In the genomic region with DNA sequence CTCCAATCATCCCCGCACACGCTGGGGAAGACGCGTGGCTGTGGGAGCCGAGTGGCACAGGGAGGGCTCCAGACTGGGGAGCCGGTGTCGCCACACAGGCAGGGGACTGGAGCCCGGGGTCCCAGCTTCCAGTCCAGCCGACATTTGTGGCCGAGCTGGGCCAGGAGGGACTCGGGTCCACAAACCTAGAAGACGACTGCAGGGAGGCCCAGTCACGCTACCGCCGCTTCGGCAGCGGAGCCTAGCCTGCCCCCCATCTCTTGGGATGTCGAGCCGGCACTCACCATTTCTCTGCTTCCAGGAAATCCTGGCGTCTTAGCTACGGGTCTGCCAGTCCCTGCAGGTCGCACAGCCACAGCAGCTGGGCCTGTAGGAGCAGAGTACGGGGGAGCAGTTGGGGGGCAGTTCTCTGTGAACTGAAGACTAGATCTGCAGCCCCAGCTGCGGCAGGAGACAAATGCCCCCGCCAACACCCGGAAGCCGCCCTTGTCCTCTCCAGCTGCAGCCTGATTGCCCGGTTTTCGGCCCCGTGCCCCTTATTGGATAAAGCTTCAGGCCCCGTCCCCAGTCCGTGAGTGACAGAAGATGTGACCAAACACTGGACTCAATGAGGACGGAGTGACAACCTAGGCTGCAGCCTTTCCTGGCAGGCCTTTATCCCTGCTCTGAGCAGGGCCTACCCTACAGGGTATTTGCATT, we compare ENCODE assay signal across 1 cellular context.
TF ChIP-seq lines count a peak whose summit lies in the region.

No MANE protein-coding gene starts in this region.

TF ChIP-seq in IMR-90, 13 proteins besides CTCF, POLR2A, EP300 and RAD21 (continued from another document):
- TF ChIP-seq, protein P1, sequence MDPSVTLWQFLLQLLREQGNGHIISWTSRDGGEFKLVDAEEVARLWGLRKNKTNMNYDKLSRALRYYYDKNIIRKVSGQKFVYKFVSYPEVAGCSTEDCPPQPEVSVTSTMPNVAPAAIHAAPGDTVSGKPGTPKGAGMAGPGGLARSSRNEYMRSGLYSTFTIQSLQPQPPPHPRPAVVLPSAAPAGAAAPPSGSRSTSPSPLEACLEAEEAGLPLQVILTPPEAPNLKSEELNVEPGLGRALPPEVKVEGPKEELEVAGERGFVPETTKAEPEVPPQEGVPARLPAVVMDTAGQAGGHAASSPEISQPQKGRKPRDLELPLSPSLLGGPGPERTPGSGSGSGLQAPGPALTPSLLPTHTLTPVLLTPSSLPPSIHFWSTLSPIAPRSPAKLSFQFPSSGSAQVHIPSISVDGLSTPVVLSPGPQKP (IDR thresholded peaks at IDR 0.05; ENCODE audit: borderline replicate concordance, low read depth, low read length) = no peak
- no peak for TF ChIP-seq MAFK (IDR thresholded peaks at IDR 0.05; ENCODE audit: low read depth, low read length)
- TF ChIP-seq CEBPB (IDR thresholded peaks at IDR 0.05; ENCODE audit: low read depth, low read length) = no peak
- no peak for TF ChIP-seq SMC3 (IDR thresholded peaks at IDR 0.05; ENCODE audit: low read depth, low read length)
- TF ChIP-seq RFX5 (IDR thresholded peaks at IDR 0.05; ENCODE audit: low read depth, low read length) = no peak
- TF ChIP-seq, protein P2, sequence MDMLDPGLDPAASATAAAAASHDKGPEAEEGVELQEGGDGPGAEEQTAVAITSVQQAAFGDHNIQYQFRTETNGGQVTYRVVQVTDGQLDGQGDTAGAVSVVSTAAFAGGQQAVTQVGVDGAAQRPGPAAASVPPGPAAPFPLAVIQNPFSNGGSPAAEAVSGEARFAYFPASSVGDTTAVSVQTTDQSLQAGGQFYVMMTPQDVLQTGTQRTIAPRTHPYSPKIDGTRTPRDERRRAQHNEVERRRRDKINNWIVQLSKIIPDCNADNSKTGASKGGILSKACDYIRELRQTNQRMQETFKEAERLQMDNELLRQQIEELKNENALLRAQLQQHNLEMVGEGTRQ (IDR thresholded peaks at IDR 0.05; ENCODE audit: low read depth, low read length) = no peak
- TF ChIP-seq CHD1 (IDR thresholded peaks at IDR 0.05; ENCODE audit: low read depth, low read length) = no peak
- TF ChIP-seq MXI1 (IDR thresholded peaks at IDR 0.05; ENCODE audit: borderline replicate concordance, low read depth, low read length) = no peak
- TF ChIP-seq NFE2L2 (IDR thresholded peaks at IDR 0.05; ENCODE audit: low read depth, low read length) = no peak
- no peak for TF ChIP-seq FOS (IDR thresholded peaks at IDR 0.05; ENCODE audit: low read depth, low read length)
TF ChIP-seq in IMR-90: peak in this region for 0.
